Comparison of ENCODE assay signal across 1 cellular context in genomic region chr7:132049462-132050304, GRCh38.
A peak's percentile ranks its signal among the peaks of the same experiment; 100 is the strongest.
TF ChIP-seq lines count a peak whose summit lies in the region.

No MANE protein-coding gene starts in this region.

TF ChIP-seq in HEK293, 187 proteins besides CTCF, POLR2A, EP300 and RAD21 (continued from another document):
- TF ChIP-seq ZNF639 (tag by site-specific recombination; IDR thresholded peaks at IDR 0.05) (no peak), ATF2 (tag by site-specific recombination; IDR thresholded peaks at IDR 0.05; ENCODE audit: low read depth) (peak; percentile 23; the same call in 1 of the 2 replicates), ZNF792 (tag by site-specific recombination; IDR thresholded peaks at IDR 0.05) (no peak)
